Comparison of ENCODE assay signal across 15 cellular contexts in genomic region chr3:33071181-33071580, GRCh38. TPM values are rescaled to one million over a fixed set of nuclear protein-coding genes. Genes with fewer than 3 reads are reported as not detected.
DNase-seq lines count a peak whose midpoint lies in the region; ATAC-seq and TF ChIP-seq lines count a peak whose summit lies in the region.
"Had no signal": no experiment of that assay in that cellular context is flagged by ENCODE, and none has a peak within 500 bp of the region (broad histone marks: within the 10 kb centered on the region; RNA-seq: fewer than 3 reads in every experiment).

No MANE protein-coding gene starts in this region.

- POLR2A ChIA-PET in activated CD4-positive, alpha-beta T cell treated with anti-CD3 and anti-CD28 coated beads for 36 hours (lab: Charles Lee): no interaction called here
- POLR2A ChIA-PET in Caco-2 (lab: Charles Lee): no interaction called here

- H3K4me1 ChIP-seq in Caco-2: peaks cover 63% of the 10 kb centered on the region

- no peak overlapping the region for H3K27ac Mint-ChIP-seq in activated CD4-positive, alpha-beta T cell treated with anti-CD3 and anti-CD28 coated beads, Interleukin-2, amount 10 ng/mL, durations not matched to agents 24 days and 14 days
- no peak overlapping the region for H3K27ac Mint-ChIP-seq in activated CD4-positive, alpha-beta T cell treated with anti-CD3 and anti-CD28 coated beads for 36 hours
- peak overlapping the region; percentile 88 for H3K27ac Mint-ChIP-seq in Caco-2 (ENCODE audit: unreplicated experiment)
- peak overlapping the region; percentile 2 for H3K27ac Mint-ChIP-seq in activated T-helper 1 cell treated with anti-CD3 and anti-CD28 coated beads, Interleukin-12 subunit alpha, Interleukin-12 subunit beta, Interleukin-2, Interleukin-4 antibody, amounts not matched to agents 30 ng/mL and 10 ng/mL and 1 ng/mL, durations not matched to agents 14 hours and 24 hours and 36 hours

- H3K36me3 Mint-ChIP-seq in activated CD4-positive, alpha-beta T cell treated with anti-CD3 and anti-CD28 coated beads, Interleukin-2, amount 10 ng/mL, durations not matched to agents 24 days and 14 days (ENCODE audit: low read depth): peaks cover 47% of the 10 kb centered on the region
- H3K36me3 Mint-ChIP-seq in activated CD4-positive, alpha-beta T cell treated with anti-CD3 and anti-CD28 coated beads for 36 hours (ENCODE audit: low read depth): peaks cover 29% of the 10 kb centered on the region
- peaks cover 72% of the 10 kb centered on the region for H3K36me3 Mint-ChIP-seq in Caco-2 (ENCODE audit: insufficient read depth, unreplicated experiment)
- H3K36me3 Mint-ChIP-seq in activated T-helper 1 cell treated with anti-CD3 and anti-CD28 coated beads, Interleukin-12 subunit alpha, Interleukin-12 subunit beta, Interleukin-2, Interleukin-4 antibody, amounts not matched to agents 30 ng/mL and 10 ng/mL and 1 ng/mL, durations not matched to agents 14 hours and 24 hours and 36 hours (ENCODE audit: low read depth): peaks cover 44% of the 10 kb centered on the region

- intact Hi-C loops in activated CD4-positive, alpha-beta T cell treated with anti-CD3 and anti-CD28 coated beads, Interleukin-2, amount 10 ng/mL, durations not matched to agents 24 days and 14 days (cut with micrococcal nuclease): no loop called here
- intact Hi-C loops in activated CD4-positive, alpha-beta T cell treated with anti-CD3 and anti-CD28 coated beads for 36 hours (cut with DNase I, micrococcal nuclease): loop anchor here in 1 of 2 experiments (10.0 kb wide), 1 partner anchor 316 kb away; no protein-coding TSS in a partner anchor
- intact Hi-C loops in Caco-2 (cut with micrococcal nuclease; ENCODE audit: unreplicated experiment): loop anchor here (5.0 kb wide), 1 partner anchor 279 kb away; no protein-coding TSS in a partner anchor
- intact Hi-C loops in activated T-helper 1 cell treated with anti-CD3 and anti-CD28 coated beads, Interleukin-12 subunit alpha, Interleukin-12 subunit beta, Interleukin-2, Interleukin-4 antibody, amounts not matched to agents 30 ng/mL and 10 ng/mL and 1 ng/mL, durations not matched to agents 14 hours and 24 hours and 36 hours (cut with micrococcal nuclease): no loop called here

- H3K4me3 Mint-ChIP-seq in activated CD4-positive, alpha-beta T cell treated with anti-CD3 and anti-CD28 coated beads, Interleukin-2, amount 10 ng/mL, durations not matched to agents 24 days and 14 days: peak overlapping the region; percentile 8
- H3K4me3 Mint-ChIP-seq in activated CD4-positive, alpha-beta T cell treated with anti-CD3 and anti-CD28 coated beads for 36 hours: no peak overlapping the region
- no peak overlapping the region for H3K4me3 Mint-ChIP-seq in Caco-2 (ENCODE audit: unreplicated experiment)
- no peak overlapping the region for H3K4me3 Mint-ChIP-seq in activated T-helper 1 cell treated with anti-CD3 and anti-CD28 coated beads, Interleukin-12 subunit alpha, Interleukin-12 subunit beta, Interleukin-2, Interleukin-4 antibody, amounts not matched to agents 30 ng/mL and 10 ng/mL and 1 ng/mL, durations not matched to agents 14 hours and 24 hours and 36 hours

- CTCF ChIA-PET in activated CD4-positive, alpha-beta T cell treated with anti-CD3 and anti-CD28 coated beads for 36 hours (lab: Charles Lee): interaction anchor here (0.7 to 9.4 kb wide), 6 partner anchors 11 to 121 kb away, joined by 3 to 190 read pairs (median 5); partner anchors contain the start of gene CCR4
- CTCF ChIA-PET in Caco-2 (lab: Charles Lee): interaction anchor here (0.6 kb wide), 1 partner anchor 136 kb away, joined by 4 read pairs; no protein-coding TSS in a partner anchor

- TF ChIP-seq CTCF in Caco-2 (IDR thresholded peaks at IDR 0.05; ENCODE audit: insufficient read depth in 1 of 2, low read depth in 1 of 2, low read length in 1 of 2, severe bottlenecking in 1 of 2, unreplicated experiment in 1 of 2): no peak

- no peaks in the 10 kb centered on the region for H3K27me3 ChIP-seq in Caco-2 (replicated peaks; ENCODE audit: control insufficient read depth, insufficient read depth, low read length)

- H3K27me3 Mint-ChIP-seq in activated CD4-positive, alpha-beta T cell treated with anti-CD3 and anti-CD28 coated beads, Interleukin-2, amount 10 ng/mL, durations not matched to agents 24 days and 14 days: no peaks in the 10 kb centered on the region
- no peaks in the 10 kb centered on the region for H3K27me3 Mint-ChIP-seq in activated CD4-positive, alpha-beta T cell treated with anti-CD3 and anti-CD28 coated beads for 36 hours
- H3K27me3 Mint-ChIP-seq in Caco-2 (ENCODE audit: insufficient read depth, unreplicated experiment): no peaks in the 10 kb centered on the region
- H3K27me3 Mint-ChIP-seq in activated T-helper 1 cell treated with anti-CD3 and anti-CD28 coated beads, Interleukin-12 subunit alpha, Interleukin-12 subunit beta, Interleukin-2, Interleukin-4 antibody, amounts not matched to agents 30 ng/mL and 10 ng/mL and 1 ng/mL, durations not matched to agents 14 hours and 24 hours and 36 hours (ENCODE audit: insufficient read depth): no peaks in the 10 kb centered on the region

- H3K4me3 ChIP-seq in Caco-2 (ENCODE audit: low read depth, low read length): no peak overlapping the region
- H3K4me3 ChIP-seq: K562, PC-9 had no signal

- no peak for ATAC-seq in activated CD4-positive, alpha-beta T cell treated with anti-CD3 and anti-CD28 coated beads for 36 hours
- ATAC-seq in left lobe of liver (no peak), GM19328 (IDR thresholded peaks at IDR 0.05; ENCODE audit: unreplicated experiment) (no peak)
- ATAC-seq: K562 had no signal

- BruUV-seq in Caco-2 (replicated peaks; lab: Mats Ljungman, UMichigan): no TSS peak

- H3K36me3 ChIP-seq in Caco-2 (ENCODE audit: control insufficient read depth, insufficient read depth, low read length): 0 out of 2 replicates have a peak, but pooled peaks cover 1% of the 10 kb centered on the region

- H3K4me1 Mint-ChIP-seq in activated CD4-positive, alpha-beta T cell treated with anti-CD3 and anti-CD28 coated beads, Interleukin-2, amount 10 ng/mL, durations not matched to agents 24 days and 14 days: peaks cover 24% of the 10 kb centered on the region
- peaks cover 31% of the 10 kb centered on the region for H3K4me1 Mint-ChIP-seq in activated CD4-positive, alpha-beta T cell treated with anti-CD3 and anti-CD28 coated beads for 36 hours
- H3K4me1 Mint-ChIP-seq in Caco-2 (ENCODE audit: low read depth, unreplicated experiment): peaks cover 61% of the 10 kb centered on the region
- peaks cover 34% of the 10 kb centered on the region for H3K4me1 Mint-ChIP-seq in activated T-helper 1 cell treated with anti-CD3 and anti-CD28 coated beads, Interleukin-12 subunit alpha, Interleukin-12 subunit beta, Interleukin-2, Interleukin-4 antibody, amounts not matched to agents 30 ng/mL and 10 ng/mL and 1 ng/mL, durations not matched to agents 14 hours and 24 hours and 36 hours (ENCODE audit: low read depth)

- H3K9me3 ChIP-seq in Caco-2: no peaks in the 10 kb centered on the region

- DNase-seq in activated CD4-positive, alpha-beta T cell treated with anti-CD3 and anti-CD28 coated beads, Interleukin-2, amount 10 ng/mL, durations not matched to agents 24 days and 14 days: no peak
- DNase-seq in activated CD4-positive, alpha-beta T cell treated with anti-CD3 and anti-CD28 coated beads for 36 hours: no peak
- DNase-seq in Caco-2 (no peak), left lobe of liver (ENCODE audit: low spot score) (peak; percentile 7), NCI-H226 (no peak), GDM1 (lab: John Stamatoyannopoulos, UW) (no peak)
- no peak for DNase-seq in activated T-helper 1 cell treated with anti-CD3 and anti-CD28 coated beads, Interleukin-12 subunit alpha, Interleukin-12 subunit beta, Interleukin-2, Interleukin-4 antibody, amounts not matched to agents 30 ng/mL and 10 ng/mL and 1 ng/mL, durations not matched to agents 14 hours and 24 hours and 36 hours (ENCODE audit: low spot score)
- DNase-seq: C1 segment of cervical spinal cord, Calu3, HCEC 1CT, NCI-H2227 treated with DMSO at 0.1 percent for 48 hours, NCI-H69, PC-9 had no signal

- H3K9me3 Mint-ChIP-seq in activated CD4-positive, alpha-beta T cell treated with anti-CD3 and anti-CD28 coated beads, Interleukin-2, amount 10 ng/mL, durations not matched to agents 24 days and 14 days: no peaks in the 10 kb centered on the region
- no peaks in the 10 kb centered on the region for H3K9me3 Mint-ChIP-seq in activated CD4-positive, alpha-beta T cell treated with anti-CD3 and anti-CD28 coated beads for 36 hours (ENCODE audit: low read depth)
- H3K9me3 Mint-ChIP-seq in Caco-2 (ENCODE audit: unreplicated experiment): no peaks in the 10 kb centered on the region
- no peaks in the 10 kb centered on the region for H3K9me3 Mint-ChIP-seq in activated T-helper 1 cell treated with anti-CD3 and anti-CD28 coated beads, Interleukin-12 subunit alpha, Interleukin-12 subunit beta, Interleukin-2, Interleukin-4 antibody, amounts not matched to agents 30 ng/mL and 10 ng/mL and 1 ng/mL, durations not matched to agents 14 hours and 24 hours and 36 hours

RNA-seq across cellular contexts. Expression of gene GLB1, which starts 25.8 kb away (rescaled TPM):
- total RNA-seq in activated CD4-positive, alpha-beta T cell treated with anti-CD3 and anti-CD28 coated beads, Interleukin-2, amount 10 ng/mL, durations not matched to agents 24 days and 14 days: 47.4 and 51.4 TPM in 2 replicates
- 10 to 100 TPM; 44.2 to 48.9 TPM for total RNA-seq in activated CD4-positive, alpha-beta T cell treated with anti-CD3 and anti-CD28 coated beads for 36 hours
- total RNA-seq in Caco-2 (2022) (307 and 324 TPM in 2 replicates), left lobe of liver (51.5 TPM)
- total RNA-seq in activated T-helper 1 cell treated with anti-CD3 and anti-CD28 coated beads, Interleukin-12 subunit alpha, Interleukin-12 subunit beta, Interleukin-2, Interleukin-4 antibody, amounts not matched to agents 30 ng/mL and 10 ng/mL and 1 ng/mL, durations not matched to agents 14 hours and 24 hours and 36 hours: 51.7 and 65.0 TPM in 2 replicates

RNA-seq across cellular contexts. Expression of gene TMPPE, which starts 25.8 kb away (rescaled TPM):
- total RNA-seq in activated CD4-positive, alpha-beta T cell treated with anti-CD3 and anti-CD28 coated beads, Interleukin-2, amount 10 ng/mL, durations not matched to agents 24 days and 14 days: 14.0 and 15.5 TPM in 2 replicates
- 1 to 10 TPM; 6.6 to 6.7 TPM for total RNA-seq in activated CD4-positive, alpha-beta T cell treated with anti-CD3 and anti-CD28 coated beads for 36 hours
- total RNA-seq in Caco-2 (2022) (20.0 and 22.5 TPM in 2 replicates), left lobe of liver (3.8 TPM)
- total RNA-seq in activated T-helper 1 cell treated with anti-CD3 and anti-CD28 coated beads, Interleukin-12 subunit alpha, Interleukin-12 subunit beta, Interleukin-2, Interleukin-4 antibody, amounts not matched to agents 30 ng/mL and 10 ng/mL and 1 ng/mL, durations not matched to agents 14 hours and 24 hours and 36 hours: 14.9 and 15.5 TPM in 2 replicates

RNA-seq across cellular contexts. Expression of gene CRTAP, which starts 42.6 kb away (rescaled TPM):
- total RNA-seq in activated CD4-positive, alpha-beta T cell treated with anti-CD3 and anti-CD28 coated beads, Interleukin-2, amount 10 ng/mL, durations not matched to agents 24 days and 14 days: 33.1 and 34.2 TPM in 2 replicates
- total RNA-seq in activated CD4-positive, alpha-beta T cell treated with anti-CD3 and anti-CD28 coated beads for 36 hours: 10 to 100 TPM; 39.2 to 43.4 TPM
- total RNA-seq in Caco-2 (2022): 144 and 151 TPM in 2 replicates
- total RNA-seq in activated T-helper 1 cell treated with anti-CD3 and anti-CD28 coated beads, Interleukin-12 subunit alpha, Interleukin-12 subunit beta, Interleukin-2, Interleukin-4 antibody, amounts not matched to agents 30 ng/mL and 10 ng/mL and 1 ng/mL, durations not matched to agents 14 hours and 24 hours and 36 hours: 30.3 and 33.2 TPM in 2 replicates
- total RNA-seq in left lobe of liver: 42.0 TPM

Comparison
In these comparisons a context has a peak if more than half of its experiments do, and no peak if none do; other contexts are left out.
1. H3K27ac Mint-ChIP-seq: peak in Caco-2 (single experiment) and activated T-helper 1 cell treated with anti-CD3 and anti-CD28 coated beads, Interleukin-12 subunit alpha, Interleukin-12 subunit beta, Interleukin-2, Interleukin-4 antibody, amounts not matched to agents 30 ng/mL and 10 ng/mL and 1 ng/mL, durations not matched to agents 14 hours and 24 hours and 36 hours (single experiment); none in activated CD4-positive, alpha-beta T cell treated with anti-CD3 and anti-CD28 coated beads, Interleukin-2, amount 10 ng/mL, durations not matched to agents 24 days and 14 days (single experiment) and activated CD4-positive, alpha-beta T cell treated with anti-CD3 and anti-CD28 coated beads for 36 hours (single experiment).